19 cellular contexts compared by ENCODE assay signal in genomic region chr19:46381746-46382345, GRCh38. TPM values are rescaled to one million over a fixed set of nuclear protein-coding genes. Genes with fewer than 3 reads are reported as not detected.
"Had no signal": no experiment of that assay in that cellular context is flagged by ENCODE, and none has a peak within 500 bp of the region (broad histone marks: within the 10 kb centered on the region; RNA-seq: fewer than 3 reads in every experiment).

No MANE protein-coding gene starts in this region.

- ATAC-seq: activated CD8-positive, alpha-beta T cell treated with anti-CD3 and anti-CD28 coated beads for 36 hours; heart right ventricle; left lung had no signal

- H3K4me3 ChIP-seq: dorsolateral prefrontal cortex, heart right ventricle, left lung, ovary, vagina had no signal

- H3K4me3 Mint-ChIP-seq: activated CD8-positive, alpha-beta T cell treated with anti-CD3 and anti-CD28 coated beads for 36 hours; activated naive CD4-positive, alpha-beta T cell treated with anti-CD3 and anti-CD28 coated beads for 36 hours; neural crest cell; stimulated activated naive CD8-positive, alpha-beta T cell treated with anti-CD3 and anti-CD28 coated beads, Interleukin-15, Interleukin-2, amounts not matched to agents 100 ng/mL and 50 ng/mL, for 24 hours had no signal

- H3K27ac ChIP-seq: brain microvascular endothelial cell, heart right ventricle, left lung, ovary, vagina, WERI-Rb-1 had no signal

- H3K9me3 ChIP-seq: heart right ventricle, left lung, ovary, vagina had no signal

- H3K27ac Mint-ChIP-seq: activated naive CD4-positive, alpha-beta T cell treated with anti-CD3 and anti-CD28 coated beads for 36 hours; stimulated activated naive CD8-positive, alpha-beta T cell treated with anti-CD3 and anti-CD28 coated beads, Interleukin-15, Interleukin-2, amounts not matched to agents 100 ng/mL and 50 ng/mL, for 24 hours had no signal

- H3K36me3 ChIP-seq: ovary had no signal

- H3K9me3 Mint-ChIP-seq: activated CD8-positive, alpha-beta T cell treated with anti-CD3 and anti-CD28 coated beads for 36 hours; activated naive CD4-positive, alpha-beta T cell treated with anti-CD3 and anti-CD28 coated beads for 36 hours; neural crest cell; stimulated activated naive CD8-positive, alpha-beta T cell treated with anti-CD3 and anti-CD28 coated beads, Interleukin-15, Interleukin-2, amounts not matched to agents 100 ng/mL and 50 ng/mL, for 24 hours had no signal

- DNase-seq: activated CD4-positive, alpha-beta T cell treated with anti-CD3 and anti-CD28 coated beads for 4 hours; activated CD8-positive, alpha-beta memory T cell treated with anti-CD3 and anti-CD28 coated beads, Interleukin-2, amount 50 U/mL, for 48 hours; activated CD8-positive, alpha-beta T cell treated with anti-CD3 and anti-CD28 coated beads for 36 hours; activated naive CD4-positive, alpha-beta T cell treated with anti-CD3 and anti-CD28 coated beads for 36 hours; amniotic stem cell; brain microvascular endothelial cell; foreskin melanocyte; heart right ventricle; mesendoderm; stimulated activated CD4-positive, alpha-beta T cell treated with anti-CD3 and anti-CD28 coated beads, Interleukin-15, amount 100 ng/mL, for 24 hours; stimulated activated CD4-positive, alpha-beta T cell treated with anti-CD3 and anti-CD28 coated beads, Interleukin-4, amount 100 ng/mL, for 24 hours; T-helper 1 cell; WERI-Rb-1 had no signal

- H3K27me3 Mint-ChIP-seq: activated CD8-positive, alpha-beta T cell treated with anti-CD3 and anti-CD28 coated beads for 36 hours; stimulated activated naive CD8-positive, alpha-beta T cell treated with anti-CD3 and anti-CD28 coated beads, Interleukin-15, Interleukin-2, amounts not matched to agents 100 ng/mL and 50 ng/mL, for 24 hours had no signal

- H3K27me3 ChIP-seq: brain microvascular endothelial cell, dorsolateral prefrontal cortex, heart right ventricle, left lung, ovary, vagina had no signal

RNA-seq across cellular contexts. Expression of gene CCDC8, which starts 31.5 kb away (rescaled TPM):
- total RNA-seq: activated CD8-positive, alpha-beta T cell treated with anti-CD3 and anti-CD28 coated beads for 36 hours; activated naive CD4-positive, alpha-beta T cell treated with anti-CD3 and anti-CD28 coated beads for 36 hours had no signal

RNA-seq across cellular contexts. Expression of gene PNMA8C, which starts 46.9 kb away (rescaled TPM):
- total RNA-seq: activated CD8-positive, alpha-beta T cell treated with anti-CD3 and anti-CD28 coated beads for 36 hours; activated naive CD4-positive, alpha-beta T cell treated with anti-CD3 and anti-CD28 coated beads for 36 hours had no signal
